In genomic region chr5:137778772-137779564, GRCh38 we compare ENCODE assay signal across 8 cellular contexts. TPM values are rescaled to one million over a fixed set of nuclear protein-coding genes. Genes with fewer than 3 reads are reported as not detected.
DNase-seq lines count a peak whose midpoint lies in the region; ATAC-seq, FAIRE-seq and TF ChIP-seq lines count a peak whose summit lies in the region.

No MANE protein-coding gene starts in this region.

- no peaks in the 10 kb centered on the region for H3K79me2 ChIP-seq in SU-DHL-6 (ENCODE audit: insufficient read depth, low read length)

- no peak overlapping the region for H2AFZ ChIP-seq in SU-DHL-6 (ENCODE audit: low read depth, low read length, severe bottlenecking)

- TF ChIP-seq POLR2A in spleen (IDR thresholded peaks at IDR 0.05) = no peak

- no peaks in the 10 kb centered on the region for H4K20me1 ChIP-seq in SU-DHL-6 (ENCODE audit: low read depth, low read length)

- intact Hi-C loops in spleen (cut with DNase I; ENCODE audit: low total_unique reads) = loop anchor here (10.0 kb wide), 2 partner anchors 46 to 356 kb away; partner anchors contain the start of gene NME5

- TF ChIP-seq RAD21 in Ishikawa (IDR thresholded peaks at IDR 0.05; ENCODE audit: low read depth) = peak; percentile 63

- no peak overlapping the region for H3K4me2 ChIP-seq in SU-DHL-6 (ENCODE audit: low read depth, low read length, poor library complexity, severe bottlenecking)

- FAIRE-seq in D721Med (lab: Jason Lieb, UNC) (no peak), frontal cortex (lab: Jason Lieb, UNC) (peak; percentile 63)

- ATAC-seq in HG03354 (IDR thresholded peaks at IDR 0.05; ENCODE audit: poor library complexity, severe bottlenecking, unreplicated experiment) = no peak

- H3K4me3 ChIP-seq in SU-DHL-6 (ENCODE audit: insufficient read depth, low read length, poor library complexity, severe bottlenecking) (no peak overlapping the region), spleen (no peak overlapping the region)

- H3K27me3 ChIP-seq in SU-DHL-6 (ENCODE audit: low read length) = no peaks in the 10 kb centered on the region
- no peaks in the 10 kb centered on the region for H3K27me3 ChIP-seq in spleen (replicated peaks in 1 of 7)

- DNase-seq in D721Med (ENCODE audit: insufficient read length, low spot score) (no peak), frontal cortex (ENCODE audit: low spot score in 2 of 2) (peak in 1 of 2 donors; percentile 26), spleen (no peak), ureter (ENCODE audit: low spot score) (no peak), NCI-H2029 treated with DMSO at 0.1 percent for 48 hours (lab: John Stamatoyannopoulos, UW) (no peak)

- H3K9me2 ChIP-seq in SU-DHL-6 (replicated peaks; ENCODE audit: insufficient read depth, low read length) = no peaks in the 10 kb centered on the region

- TF ChIP-seq CTCF in D721Med (IDR thresholded peaks at IDR 0.05; ENCODE audit: insufficient read depth, missing control alignments) (peak; percentile 92), SU-DHL-6 (IDR thresholded peaks at IDR 0.05; ENCODE audit: insufficient read depth, low read length, poor library complexity, severe bottlenecking) (peak; percentile 78), spleen (IDR thresholded peaks at IDR 0.05 in 8 of 11, conservative IDR thresholded peaks at IDR 0.05 in 3 of 11) (peak; percentile 53 to 87 (median 74))

- H3K27ac ChIP-seq in SU-DHL-6 (ENCODE audit: low read depth, low read length) = no peak overlapping the region
- H3K27ac ChIP-seq in spleen = no peak overlapping the region

- no peaks in the 10 kb centered on the region for H3F3A ChIP-seq in SU-DHL-6 (ENCODE audit: insufficient read depth)

- TF ChIP-seq EP300 in Ishikawa (IDR thresholded peaks at IDR 0.05; ENCODE audit: borderline replicate concordance) = no peak

- no peaks in the 10 kb centered on the region for H3K9me3 ChIP-seq in SU-DHL-6 (ENCODE audit: insufficient read depth, low read length)
- H3K9me3 ChIP-seq in spleen = no peaks in the 10 kb centered on the region

- H3K36me3 ChIP-seq in SU-DHL-6 (ENCODE audit: low read length) (no peaks in the 10 kb centered on the region), spleen (no peaks in the 10 kb centered on the region)

- H3K9ac ChIP-seq in SU-DHL-6 (ENCODE audit: low read length) = no peak overlapping the region

- WGBS in spleen, 5 donors = 55 to 75% (median 57%) methylated on average over 2 of the region's 2 CpGs

- peaks cover 0 to 5% (median 0%) of the 10 kb centered on the region in 6 donors for H3K4me1 ChIP-seq in spleen

TF ChIP-seq in Ishikawa, 13 proteins besides CTCF, POLR2A, EP300 and RAD21:
- TF ChIP-seq TEAD4 (IDR thresholded peaks at IDR 0.05) = no peak
- TF ChIP-seq TAF1 (IDR thresholded peaks at IDR 0.05; ENCODE audit: low read depth) = no peak
- TF ChIP-seq REST (IDR thresholded peaks at IDR 0.05; ENCODE audit: low read depth) = no peak
- no peak for TF ChIP-seq EGR1 (IDR thresholded peaks at IDR 0.05)
- TF ChIP-seq NFIC (IDR thresholded peaks at IDR 0.05) = no peak
- no peak for TF ChIP-seq FOXM1 (IDR thresholded peaks at IDR 0.05; ENCODE audit: borderline replicate concordance, low read depth)
- no peak for TF ChIP-seq USF1 (IDR thresholded peaks at IDR 0.05)

RNA-seq across cellular contexts. Expression of gene HNRNPA0, which starts 24.8 kb away (rescaled TPM):
- total RNA-seq in frontal cortex (57.9 TPM), spleen (10 to 100 TPM; 11.2 to 27.6 (median 22.9) TPM), ureter (34.7 TPM)
- 10 to 100 TPM; 18.3 to 32.3 (median 21.3) TPM for polyA plus RNA-seq in spleen

RNA-seq across cellular contexts. Expression of gene KLHL3, which starts 43.1 kb away (rescaled TPM):
- total RNA-seq in frontal cortex (13.0 TPM), spleen (10 to 100 TPM in 4 of 7 donors, 1 to 10 TPM in 3; 7.4 to 17.9 (median 11.7) TPM), ureter (16.8 TPM)
- 1 to 10 TPM; 1.3 to 2.7 (median 2.2) TPM for polyA plus RNA-seq in spleen
